ENCODE assay signal across 22 cellular contexts in genomic region chr7:69751026-69751425, GRCh38.
"Had no signal": no experiment of that assay in that cellular context is flagged by ENCODE, and none has a peak within 500 bp of the region (broad histone marks: within the 10 kb centered on the region; RNA-seq: fewer than 3 reads in every experiment).

No MANE protein-coding gene starts in this region.

- ATAC-seq: foreskin keratinocyte; left cardiac atrium; lower lobe of right lung; natural killer cell; stimulated activated naive B cell treated with anti-CD40 and anti-IgM and Interleukin-4, amounts not matched to agents 10 μg/mL and 1 μg/mL and 100 μg/mL, for 72 hours; stimulated activated naive CD8-positive, alpha-beta T cell treated with anti-CD3 and anti-CD28 coated beads, Interleukin-15, amount 100 ng/mL, for 72 hours; upper lobe of right lung had no signal

- H3K4me1 ChIP-seq: vagina had no signal

- H3K36me3 ChIP-seq: left ventricle myocardium inferior, lower lobe of right lung, right atrium auricular region, sigmoid colon, tibial nerve, upper lobe of right lung, vagina had no signal

- H3K4me3 ChIP-seq: hepatocyte, left ventricle myocardium inferior, lower lobe of right lung, right atrium auricular region, sigmoid colon, skin epidermis, testis, tibial nerve, upper lobe of right lung, vagina had no signal

- DNase-seq: erythroblast; foreskin keratinocyte; head of caudate nucleus; kidney; left cardiac atrium; left ventricle myocardium inferior; lower lobe of right lung; natural killer cell; posterior cingulate gyrus; sigmoid colon; stimulated activated CD4-positive, alpha-beta T cell treated with anti-CD3 and anti-CD28 coated beads, Interleukin-2, amount 100 ng/mL, for 24 hours; stimulated activated CD4-positive, alpha-beta T cell treated with anti-CD3 and anti-CD28 coated beads, Interleukin-4, amount 100 ng/mL, for 4 hours; stimulated activated naive B cell treated with anti-CD40 and anti-IgM and Interleukin-4, amounts not matched to agents 10 μg/mL and 1 μg/mL and 100 μg/mL, for 72 hours; stimulated activated naive CD8-positive, alpha-beta T cell treated with anti-CD3 and anti-CD28 coated beads, Interleukin-15, amount 100 ng/mL, for 72 hours; testis; upper lobe of right lung had no signal

- FAIRE-seq: endothelial cell of umbilical vein, kidney had no signal

- H3K27ac ChIP-seq: foreskin keratinocyte, hepatocyte, left ventricle myocardium inferior, lower lobe of right lung, right atrium auricular region, sigmoid colon, skin epidermis, testis, tibial nerve, upper lobe of right lung, vagina had no signal

- H3K27me3 ChIP-seq: foreskin keratinocyte, hepatocyte, right atrium auricular region, sigmoid colon, testis, tibial nerve, upper lobe of right lung, vagina had no signal

- H3K9me3 ChIP-seq: left ventricle myocardium inferior, lower lobe of right lung, right atrium auricular region, sigmoid colon, testis, tibial nerve, upper lobe of right lung, vagina had no signal
